In the genomic region with DNA sequence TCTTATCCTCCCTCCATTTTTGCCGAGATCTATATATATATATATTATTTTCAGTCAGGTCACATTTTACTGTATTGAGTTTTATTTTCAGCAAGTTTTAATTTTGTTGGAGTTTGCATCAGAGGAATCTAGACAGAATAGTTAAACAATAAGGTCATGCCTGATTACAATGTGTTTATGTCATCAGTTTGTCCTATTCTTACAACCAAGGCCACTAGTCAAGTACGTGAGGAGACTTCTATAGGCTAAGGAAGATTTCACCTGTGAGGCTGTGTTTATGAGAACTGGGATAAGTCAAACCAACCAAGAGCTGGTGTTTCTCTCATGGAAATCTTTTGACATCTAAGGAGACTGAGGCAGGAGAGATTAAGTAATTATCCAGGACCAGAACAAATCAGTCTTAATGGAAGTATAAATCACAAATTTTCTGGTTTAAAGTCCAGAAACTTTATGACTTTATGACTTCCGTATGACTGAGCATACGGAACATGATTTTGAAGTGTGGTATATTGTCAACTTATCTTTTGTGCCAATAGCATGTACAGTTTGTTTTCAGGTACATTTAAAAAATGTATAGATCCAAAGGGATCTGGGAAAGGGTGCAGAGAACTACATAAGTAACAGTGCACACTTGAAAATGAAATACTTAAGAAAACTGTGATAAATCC, we compare ENCODE assay signal across 17 cellular contexts.
"Had no signal": no experiment of that assay in that cellular context is flagged by ENCODE, and none has a peak within 500 bp of the region (broad histone marks: within the 10 kb centered on the region; RNA-seq: fewer than 3 reads in every experiment).

No MANE protein-coding gene starts in this region.

- H3K36me3 ChIP-seq: colonic mucosa, esophagus squamous epithelium, left lung, lower lobe of right lung, thoracic aorta, transverse colon had no signal

- DNase-seq: colonic mucosa; dermis blood vessel endothelial cell; esophagus squamous epithelium; foreskin keratinocyte; head of caudate nucleus; hippocampal formation; kidney glomerular epithelial cell; left lung; lower lobe of right lung; naive thymus-derived CD4-positive, alpha-beta T cell; nephron progenitor cell; stimulated activated CD4-positive, alpha-beta T cell treated with anti-CD3 and anti-CD28 coated beads, Interleukin-4, amount 100 ng/mL, for 1 hour; stimulated activated CD8-positive, alpha-beta memory T cell treated with anti-CD3 and anti-CD28 coated beads, Interleukin-4, amount 100 ng/mL, for 48 hours; stimulated activated naive CD8-positive, alpha-beta T cell treated with anti-CD3 and anti-CD28 coated beads, Interleukin-15, amount 100 ng/mL, for 72 hours; transverse colon had no signal

- H3K27ac ChIP-seq: colonic mucosa, esophagus squamous epithelium, foreskin keratinocyte, left lung, lower lobe of right lung, thoracic aorta, transverse colon had no signal

- ATAC-seq: foreskin keratinocyte; left lung; lower lobe of right lung; naive thymus-derived CD4-positive, alpha-beta T cell; stimulated activated memory B cell treated with anti-CD40 and anti-IgM and Interleukin-4, amounts not matched to agents 10 μg/mL and 1 μg/mL and 100 μg/mL, for 72 hours; stimulated activated naive CD8-positive, alpha-beta T cell treated with anti-CD3 and anti-CD28 coated beads, Interleukin-15, amount 100 ng/mL, for 72 hours had no signal

- H3K4me1 ChIP-seq: colonic mucosa, esophagus squamous epithelium, foreskin keratinocyte, left lung, lower lobe of right lung had no signal

- H3K27me3 ChIP-seq: colonic mucosa, esophagus squamous epithelium, foreskin keratinocyte, left lung, transverse colon had no signal

- H3K4me3 ChIP-seq: colonic mucosa, esophagus squamous epithelium, left lung, lower lobe of right lung, thoracic aorta, transverse colon had no signal

- H3K9me3 ChIP-seq: colonic mucosa, esophagus squamous epithelium, left lung, lower lobe of right lung, thoracic aorta, transverse colon had no signal
